ENCODE assay signal across 1 cellular context in the genomic region with DNA sequence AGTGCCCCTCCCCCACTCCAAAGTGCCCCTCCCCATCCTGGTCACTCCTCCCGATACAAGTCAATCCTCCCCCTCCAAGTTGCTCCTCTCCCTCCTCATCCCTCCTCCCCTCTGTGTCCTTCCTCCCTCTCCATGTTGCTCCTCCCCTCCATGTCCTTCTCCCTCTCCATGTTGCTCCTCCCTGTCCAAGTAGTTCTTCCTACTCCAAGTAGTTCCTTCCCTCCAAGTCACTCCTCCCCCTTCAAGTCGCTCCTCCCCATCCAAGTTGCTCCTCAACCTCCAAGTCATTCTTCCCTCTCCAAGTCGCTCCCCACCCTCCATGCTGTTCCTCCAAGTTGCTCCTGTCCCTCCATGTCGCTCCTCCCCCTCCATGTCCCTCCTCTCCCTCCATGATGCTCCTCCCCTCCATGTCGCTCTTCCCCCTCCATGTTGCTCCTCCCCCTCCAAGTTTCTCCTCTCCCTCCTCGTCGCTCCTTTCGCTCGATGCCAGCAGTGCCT.
TF ChIP-seq lines count a peak whose summit lies in the region.

No MANE protein-coding gene starts in this region.

TF ChIP-seq in HEK293, 187 proteins besides CTCF, POLR2A, EP300 and RAD21 (continued from another document):
- TF ChIP-seq, protein P1, sequence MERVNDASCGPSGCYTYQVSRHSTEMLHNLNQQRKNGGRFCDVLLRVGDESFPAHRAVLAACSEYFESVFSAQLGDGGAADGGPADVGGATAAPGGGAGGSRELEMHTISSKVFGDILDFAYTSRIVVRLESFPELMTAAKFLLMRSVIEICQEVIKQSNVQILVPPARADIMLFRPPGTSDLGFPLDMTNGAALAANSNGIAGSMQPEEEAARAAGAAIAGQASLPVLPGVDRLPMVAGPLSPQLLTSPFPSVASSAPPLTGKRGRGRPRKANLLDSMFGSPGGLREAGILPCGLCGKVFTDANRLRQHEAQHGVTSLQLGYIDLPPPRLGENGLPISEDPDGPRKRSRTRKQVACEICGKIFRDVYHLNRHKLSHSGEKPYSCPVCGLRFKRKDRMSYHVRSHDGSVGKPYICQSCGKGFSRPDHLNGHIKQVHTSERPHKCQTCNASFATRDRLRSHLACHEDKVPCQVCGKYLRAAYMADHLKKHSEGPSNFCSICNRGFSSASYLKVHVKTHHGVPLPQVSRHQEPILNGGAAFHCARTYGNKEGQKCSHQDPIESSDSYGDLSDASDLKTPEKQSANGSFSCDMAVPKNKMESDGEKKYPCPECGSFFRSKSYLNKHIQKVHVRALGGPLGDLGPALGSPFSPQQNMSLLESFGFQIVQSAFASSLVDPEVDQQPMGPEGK (tag by site-specific recombination; IDR thresholded peaks at IDR 0.05), result peak; percentile 57; the same call in 1 of the 2 replicates
- TF ChIP-seq YY2 (tag by site-specific recombination; IDR thresholded peaks at IDR 0.05) (peak; percentile 85), ZNF157 (tag by site-specific recombination; IDR thresholded peaks at IDR 0.05) (no peak), ZFP37 (tag by site-specific recombination; IDR thresholded peaks at IDR 0.05) (no peak), ZNF274 (IDR thresholded peaks at IDR 0.05; ENCODE audit: low read length) (no peak), ZNF274 (tag by site-specific recombination; IDR thresholded peaks at IDR 0.05; ENCODE audit: borderline replicate concordance) (no peak)
